Comparison of ENCODE assay signal across 14 cellular contexts in genomic region chr12:2273288-2273687, GRCh38.
A peak's percentile ranks its signal among the peaks of the same experiment; 100 is the strongest.
DNase-seq lines count a peak whose midpoint lies in the region; ATAC-seq and TF ChIP-seq lines count a peak whose summit lies in the region.
"Had no signal": no experiment of that assay in that cellular context is flagged by ENCODE, and none has a peak within 500 bp of the region (broad histone marks: within the 10 kb centered on the region; RNA-seq: fewer than 3 reads in every experiment).

No MANE protein-coding gene starts in this region.

- DNase-seq in AG04450 (ENCODE audit: low read depth, low spot score) (no peak), MG63 (peak; percentile 59), fibroblast of gingiva (ENCODE audit: low read depth) (peak; percentile 82), medulla oblongata (ENCODE audit: extremely low spot score) (peak; percentile 67), prostate gland (ENCODE audit: low spot score) (no peak), NCI-H524 (lab: John Stamatoyannopoulos, UW) (no peak)
- DNase-seq in stimulated activated CD4-positive, alpha-beta T cell treated with anti-CD3 and anti-CD28 coated beads, Interleukin-4, amount 100 ng/mL, for 4 hours = no peak
- DNase-seq: activated naive CD4-positive, alpha-beta T cell treated with anti-CD3 and anti-CD28 coated beads, Interleukin-2, amount 50 U/mL, for 16 hours; DMS79 treated with DMSO at 0.1 percent for 48 hours; midbrain; NCI-H2081 treated with DMSO at 0.1 percent for 48 hours had no signal

- H3K9me3 ChIP-seq in AG04450 (ENCODE audit: control insufficient read depth, insufficient read depth, low read length) (no peaks in the 10 kb centered on the region; the same call in 1 of the 2 replicates), MG63 (no peaks in the 10 kb centered on the region; the same call in 1 of the 2 replicates), prostate gland (no peaks in the 10 kb centered on the region)
- H3K9me3 ChIP-seq: A549 had no signal

- no peak overlapping the region for H3K4me3 ChIP-seq in AG04450 (ENCODE audit: low read depth, low read length)
- no peak overlapping the region for H3K4me3 ChIP-seq in MG63
- H3K4me3 ChIP-seq in prostate gland = no peak overlapping the region
- H3K4me3 ChIP-seq: A549, hepatocyte had no signal

- H3K36me3 ChIP-seq in MG63 (no peaks in the 10 kb centered on the region), prostate gland (no peaks in the 10 kb centered on the region)

- no peak for ATAC-seq in HG03025 (IDR thresholded peaks at IDR 0.05; ENCODE audit: low FRiP score, unreplicated experiment)
- ATAC-seq: A549 had no signal

- H3K27me3 ChIP-seq in AG04450 (ENCODE audit: control insufficient read depth, insufficient read depth, low read length) = no peaks in the 10 kb centered on the region
- H3K27me3 ChIP-seq in MG63 = no peaks in the 10 kb centered on the region
- H3K27me3 ChIP-seq in prostate gland (replicated peaks; ENCODE audit: insufficient read depth) = no peaks in the 10 kb centered on the region
- H3K27me3 ChIP-seq: hepatocyte had no signal

- WGBS in prostate gland = 68% methylated on average over 4 of the region's 4 CpGs

- TF ChIP-seq CTCF in AG04450 (IDR thresholded peaks at IDR 0.05; ENCODE audit: low read depth, low read length) = peak; percentile 55
- TF ChIP-seq CTCF in prostate gland (IDR thresholded peaks at IDR 0.05) = peak in 1 of 4 experiments; percentile 33

- CTCF ChIA-PET in AG04450 (lab: Charles Lee) = interaction anchor here (0.6 to 1.6 kb wide), 4 partner anchors 14 to 310 kb away, joined by 3 to 4 read pairs (median 3); no protein-coding TSS in a partner anchor

- intact Hi-C loops in prostate gland (cut with DNase I) = loop anchor here (5.0 to 10.0 kb wide), 3 partner anchors 216 to 476 kb away; no protein-coding TSS in a partner anchor

- H3K4me1 ChIP-seq in prostate gland (replicated peaks) = no peaks in the 10 kb centered on the region
- H3K4me1 ChIP-seq: A549 had no signal

- peak overlapping the region; percentile 21 for H3K27ac ChIP-seq in AG04450 (ENCODE audit: low read depth, low read length)
- H3K27ac ChIP-seq in prostate gland = no peak overlapping the region
- H3K27ac ChIP-seq: A549, hepatocyte had no signal

- no peak for TF ChIP-seq POLR2A in prostate gland (IDR thresholded peaks at IDR 0.05)

- POLR2A ChIA-PET in AG04450 (lab: Yijun Ruan, JAX) = interaction anchor here (2.1 kb wide), 1 partner anchor 9 kb away, joined by 4 read pairs; no protein-coding TSS in a partner anchor

Comparison
In these comparisons a context has a peak if more than half of its experiments do, and no peak if none do; other contexts are left out.
1. DNase-seq: peak in MG63 (single experiment), fibroblast of gingiva (single experiment) and medulla oblongata (single experiment); none in AG04450 (single experiment), prostate gland (single experiment), stimulated activated CD4-positive, alpha-beta T cell treated with anti-CD3 and anti-CD28 coated beads, Interleukin-4, amount 100 ng/mL, for 4 hours (0 of 2) and NCI-H524 (0 of 2).